ENCODE assay signal across 20 cellular contexts in the genomic region with DNA sequence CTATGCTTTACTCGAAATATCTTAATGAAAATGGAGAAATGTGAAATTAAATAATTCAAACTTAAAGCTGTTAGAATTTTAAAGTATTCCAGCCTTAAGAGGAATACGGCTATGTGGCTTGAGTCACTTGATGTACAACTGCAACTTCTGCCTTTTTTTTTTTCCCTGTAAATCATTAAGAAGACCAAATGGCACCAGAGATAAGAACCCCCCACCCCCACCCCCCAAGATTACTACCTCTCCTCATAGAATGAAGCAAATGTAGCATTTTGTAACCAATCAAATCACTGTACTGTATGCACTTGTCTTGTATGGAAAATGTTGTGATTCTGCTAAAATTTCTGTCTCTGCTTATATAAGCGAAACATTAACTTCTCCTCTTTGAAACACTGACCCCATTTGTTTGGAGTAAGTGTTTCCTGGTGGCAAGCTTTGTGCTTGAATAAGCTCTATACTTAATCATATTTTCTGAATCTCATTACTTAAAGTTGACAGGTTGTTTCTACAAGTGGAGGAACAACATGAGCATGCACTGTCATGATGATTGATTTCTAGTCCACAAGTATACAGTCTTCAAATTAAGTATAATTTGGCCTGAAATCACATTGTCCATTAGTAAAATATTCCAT.
"Had no signal": no experiment of that assay in that cellular context is flagged by ENCODE, and none has a peak within 500 bp of the region (broad histone marks: within the 10 kb centered on the region; RNA-seq: fewer than 3 reads in every experiment).

No MANE protein-coding gene starts in this region.

- H3K36me3 ChIP-seq: colonic mucosa, left lung, tibial artery, uterus had no signal

- H3K27me3 ChIP-seq: body of pancreas, colonic mucosa, foreskin keratinocyte, left lung, tibial artery, uterus had no signal

- H3K4me3 ChIP-seq: body of pancreas, colonic mucosa, left lung, tibial artery, uterus had no signal

- ATAC-seq: activated T-cell treated with anti-CD3 and anti-CD28 coated beads, Interleukin-2, amount 50 U/mL, for 72 hours; body of pancreas; foreskin keratinocyte; left lung; natural killer cell treated with Interleukin-12 subunit alpha and Interleukin-12 subunit beta and Interleukin-15 and Interleukin-18, amount 100 ng/mL, for 72 hours; stimulated activated naive B cell treated with anti-CD40 and anti-IgM and Interleukin-4, amounts not matched to agents 10 μg/mL and 1 μg/mL and 100 μg/mL, for 72 hours had no signal

- H3K27ac ChIP-seq: body of pancreas, colonic mucosa, foreskin keratinocyte, left lung, tibial artery, uterus had no signal

- H3K4me1 ChIP-seq: colonic mucosa, foreskin keratinocyte, tibial artery, uterus had no signal

- DNase-seq: activated CD4-positive, alpha-beta T cell treated with anti-CD3 and anti-CD28 coated beads, Interleukin-2, amount 10 ng/mL, durations not matched to agents 7 days and 5 days; activated CD4-positive, CD25-positive, alpha-beta regulatory T cell; activated CD8-positive, alpha-beta memory T cell treated with anti-CD3 and anti-CD28 coated beads, Interleukin-2, amount 50 U/mL, for 48 hours; activated gamma-delta T cell treated with Interleukin-2 at 50 U/mL for 16 hours; activated naive CD8-positive, alpha-beta T cell treated with anti-CD3 and anti-CD28 coated beads for 36 hours; activated T-cell treated with anti-CD3 and anti-CD28 coated beads, Interleukin-2, amount 50 U/mL, for 72 hours; amygdala; body of pancreas; central memory CD4-positive, alpha-beta T cell; colonic mucosa; effector CD4-positive, alpha-beta T cell; foreskin keratinocyte; left lung; mammary epithelial cell; retina; stimulated activated CD4-positive, alpha-beta T cell treated with anti-CD3 and anti-CD28 coated beads, Interleukin-2, amount 100 ng/mL, for 48 hours; stimulated activated naive B cell treated with anti-CD40 and anti-IgM and Interleukin-4, amounts not matched to agents 10 μg/mL and 1 μg/mL and 100 μg/mL, for 72 hours; tibial artery; uterus had no signal

- H3K9me3 ChIP-seq: body of pancreas, colonic mucosa, left lung, tibial artery, uterus had no signal
